Comparison of ENCODE assay signal across 1 cellular context in the genomic region with DNA sequence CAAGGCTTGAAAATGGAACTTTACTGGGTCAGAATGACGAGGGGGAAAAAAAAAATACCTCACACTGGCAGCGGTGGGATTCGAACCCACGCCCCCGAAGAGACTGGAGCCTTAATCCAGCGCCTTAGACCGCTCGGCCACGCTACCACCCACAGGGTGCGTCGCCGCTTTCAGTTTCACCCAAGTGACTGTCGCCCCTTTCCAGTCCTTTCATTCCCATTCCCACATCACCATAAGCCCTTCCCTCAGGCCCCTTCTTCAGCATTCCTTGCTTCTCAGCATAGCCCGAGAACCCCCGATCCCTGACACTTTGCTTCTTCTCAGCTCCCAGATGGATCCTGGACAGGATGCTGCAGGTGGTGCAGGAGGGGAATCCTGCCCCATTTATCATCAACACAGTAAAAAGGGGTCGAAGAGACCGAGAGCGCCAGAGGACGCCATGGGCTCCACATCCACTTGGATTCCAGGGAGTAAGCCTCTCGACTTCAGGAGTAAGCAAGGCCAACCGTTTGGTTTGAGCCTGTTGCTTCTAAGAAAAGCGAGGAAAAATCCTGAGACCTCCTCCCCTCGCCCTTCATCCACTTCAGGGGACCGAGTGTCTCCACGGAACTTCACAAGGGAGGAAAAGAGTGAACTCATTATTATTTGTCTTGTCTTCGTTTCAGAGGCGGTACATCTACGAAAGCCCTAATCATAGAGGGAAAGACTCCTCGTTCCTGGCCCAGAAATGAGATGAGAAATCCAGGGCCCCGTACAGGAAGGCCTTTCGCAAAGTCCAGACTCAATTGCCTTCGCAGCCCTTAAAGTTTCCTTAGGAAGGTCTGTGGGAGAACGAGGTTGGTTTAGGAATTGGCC.
TF ChIP-seq lines count a peak whose summit lies in the region.

No MANE protein-coding gene starts in this region.

TF ChIP-seq in H1, 55 proteins besides CTCF, POLR2A, EP300 and RAD21 (continued from another document):
- TF ChIP-seq RFX5 (IDR thresholded peaks at IDR 0.05; ENCODE audit: borderline replicate concordance, low read depth, low read length) (no peak), ZNF274 (IDR thresholded peaks at IDR 0.05; ENCODE audit: borderline replicate concordance, extremely low read depth, low read length) (no peak), RNF2 (IDR thresholded peaks at IDR 0.05; ENCODE audit: borderline replicate concordance, low read depth, low read length, missing control alignments, poor library complexity, severe bottlenecking) (no peak), PHF8 (conservative IDR thresholded peaks at IDR 0.05; ENCODE audit: low read depth, low read length) (no peak; the same call in 1 of the 2 replicates), HDAC6 (IDR thresholded peaks at IDR 0.05; ENCODE audit: low read depth, low read length) (no peak), CREB1 (IDR thresholded peaks at IDR 0.05) (peak; percentile 52; the same call in 1 of the 2 replicates), NANOG (IDR thresholded peaks at IDR 0.05; ENCODE audit: insufficient read depth, low read depth, low read length, poor library complexity, severe bottlenecking) (no peak), MAFK (IDR thresholded peaks at IDR 0.05; ENCODE audit: low read depth, low read length) (peak; percentile 35; the same call in 1 of the 2 replicates), YY1 (IDR thresholded peaks at IDR 0.05; ENCODE audit: low read depth, low read length) (no peak), ASH2L (IDR thresholded peaks at IDR 0.05; ENCODE audit: low read length) (peak; percentile 96), CBX5 (IDR thresholded peaks at IDR 0.05; ENCODE audit: low read depth, low read length) (no peak), SIN3A (conservative IDR thresholded peaks at IDR 0.05 in 1 of 2, IDR thresholded peaks at IDR 0.05 in 1 of 2; ENCODE audit: low read depth in 1 of 2, low read length in 2 of 2) (no peak), TCF12 (IDR thresholded peaks at IDR 0.05; ENCODE audit: low read depth, low read length) (no peak), SIX5 (IDR thresholded peaks at IDR 0.05; ENCODE audit: low read depth, low read length) (no peak), JUN (IDR thresholded peaks at IDR 0.05; ENCODE audit: low read depth, low read length) (no peak), RBBP5 (IDR thresholded peaks at IDR 0.05; ENCODE audit: borderline replicate concordance, low read depth, low read length) (peak; percentile 92), CHD2 (IDR thresholded peaks at IDR 0.05; ENCODE audit: low read length) (no peak), SP1 (IDR thresholded peaks at IDR 0.05; ENCODE audit: low read depth, low read length) (no peak), GABPA (IDR thresholded peaks at IDR 0.05; ENCODE audit: borderline replicate concordance, insufficient read depth, low read length) (no peak), SAP30 (IDR thresholded peaks at IDR 0.05; ENCODE audit: insufficient read depth, insufficient replicate concordance, low read length) (no peak), JUND (IDR thresholded peaks at IDR 0.05; ENCODE audit: low read length) (no peak), SP4 (IDR thresholded peaks at IDR 0.05; ENCODE audit: low read length) (no peak), SP2 (IDR thresholded peaks at IDR 0.05; ENCODE audit: low read length) (no peak), BCL11A (IDR thresholded peaks at IDR 0.05; ENCODE audit: low read depth in 2 of 2, low read length in 2 of 2) (no peak), EZH2 (IDR thresholded peaks at IDR 0.05; ENCODE audit: low read depth, low read length, severe bottlenecking) (no peak), HDAC2 (IDR thresholded peaks at IDR 0.05; ENCODE audit: borderline replicate concordance in 1 of 2, low read depth in 2 of 2, low read length in 2 of 2) (peak in 1 of 2 experiments; percentile 95; a peak in 1 of 4 replicates), SRF (IDR thresholded peaks at IDR 0.05; ENCODE audit: low read depth, low read length) (no peak), FOSL1 (IDR thresholded peaks at IDR 0.05; ENCODE audit: insufficient read depth, low read depth, low read length) (no peak), POLR2AphosphoS5 (IDR thresholded peaks at IDR 0.05; ENCODE audit: low read depth, low read length) (no peak), CEBPB (IDR thresholded peaks at IDR 0.05; ENCODE audit: low read depth, low read length) (peak; percentile 28; the same call in 1 of the 2 replicates), SIRT6 (IDR thresholded peaks at IDR 0.05; ENCODE audit: low read length) (no peak), TAF7 (optimal IDR thresholded peaks at IDR 0.05; ENCODE audit: borderline replicate concordance, low read depth, low read length) (no peak), KDM5A (IDR thresholded peaks at IDR 0.05; ENCODE audit: low read length) (no peak), BRCA1 (IDR thresholded peaks at IDR 0.05; ENCODE audit: low read depth, low read length) (no peak), POU5F1 (IDR thresholded peaks at IDR 0.05; ENCODE audit: low read depth, low read length) (no peak), CBX8 (IDR thresholded peaks at IDR 0.05; ENCODE audit: borderline replicate concordance, low read depth, low read length) (no peak), TEAD4 (IDR thresholded peaks at IDR 0.05; ENCODE audit: low read depth, low read length) (no peak), TAF1 (IDR thresholded peaks at IDR 0.05; ENCODE audit: low read depth, low read length) (no peak), SUZ12 (IDR thresholded peaks at IDR 0.05; ENCODE audit: low read length) (no peak), CTBP2 (IDR thresholded peaks at IDR 0.05; ENCODE audit: borderline replicate concordance, insufficient read depth, insufficient read length, low read length) (no peak), CHD1 (IDR thresholded peaks at IDR 0.05; ENCODE audit: low read depth, low read length) (no peak), BACH1 (IDR thresholded peaks at IDR 0.05; ENCODE audit: low read length) (no peak), KDM1A (IDR thresholded peaks at IDR 0.05; ENCODE audit: borderline replicate concordance, low read length) (peak; percentile 91), NRF1 (IDR thresholded peaks at IDR 0.05; ENCODE audit: low read depth, low read length) (no peak; the same call in 1 of the 2 replicates), KDM4A (IDR thresholded peaks at IDR 0.05; ENCODE audit: low read depth, low read length, severe bottlenecking) (peak; percentile 64), RXRA (IDR thresholded peaks at IDR 0.05; ENCODE audit: insufficient read depth, low read depth, low read length) (no peak), TBP (IDR thresholded peaks at IDR 0.05; ENCODE audit: low read depth, low read length) (peak; percentile 99)
- TF ChIP-seq, protein P1, sequence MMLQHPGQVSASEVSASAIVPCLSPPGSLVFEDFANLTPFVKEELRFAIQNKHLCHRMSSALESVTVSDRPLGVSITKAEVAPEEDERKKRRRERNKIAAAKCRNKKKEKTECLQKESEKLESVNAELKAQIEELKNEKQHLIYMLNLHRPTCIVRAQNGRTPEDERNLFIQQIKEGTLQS (IDR thresholded peaks at IDR 0.05; ENCODE audit: insufficient read depth, low read depth, low read length): no peak
- TF ChIP-seq, protein P2, sequence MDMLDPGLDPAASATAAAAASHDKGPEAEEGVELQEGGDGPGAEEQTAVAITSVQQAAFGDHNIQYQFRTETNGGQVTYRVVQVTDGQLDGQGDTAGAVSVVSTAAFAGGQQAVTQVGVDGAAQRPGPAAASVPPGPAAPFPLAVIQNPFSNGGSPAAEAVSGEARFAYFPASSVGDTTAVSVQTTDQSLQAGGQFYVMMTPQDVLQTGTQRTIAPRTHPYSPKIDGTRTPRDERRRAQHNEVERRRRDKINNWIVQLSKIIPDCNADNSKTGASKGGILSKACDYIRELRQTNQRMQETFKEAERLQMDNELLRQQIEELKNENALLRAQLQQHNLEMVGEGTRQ (IDR thresholded peaks at IDR 0.05; ENCODE audit: low read length): no peak
- TF ChIP-seq, protein P3, sequence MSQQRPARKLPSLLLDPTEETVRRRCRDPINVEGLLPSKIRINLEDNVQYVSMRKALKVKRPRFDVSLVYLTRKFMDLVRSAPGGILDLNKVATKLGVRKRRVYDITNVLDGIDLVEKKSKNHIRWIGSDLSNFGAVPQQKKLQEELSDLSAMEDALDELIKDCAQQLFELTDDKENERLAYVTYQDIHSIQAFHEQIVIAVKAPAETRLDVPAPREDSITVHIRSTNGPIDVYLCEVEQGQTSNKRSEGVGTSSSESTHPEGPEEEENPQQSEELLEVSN (IDR thresholded peaks at IDR 0.05): no peak
- TF ChIP-seq, protein P4, sequence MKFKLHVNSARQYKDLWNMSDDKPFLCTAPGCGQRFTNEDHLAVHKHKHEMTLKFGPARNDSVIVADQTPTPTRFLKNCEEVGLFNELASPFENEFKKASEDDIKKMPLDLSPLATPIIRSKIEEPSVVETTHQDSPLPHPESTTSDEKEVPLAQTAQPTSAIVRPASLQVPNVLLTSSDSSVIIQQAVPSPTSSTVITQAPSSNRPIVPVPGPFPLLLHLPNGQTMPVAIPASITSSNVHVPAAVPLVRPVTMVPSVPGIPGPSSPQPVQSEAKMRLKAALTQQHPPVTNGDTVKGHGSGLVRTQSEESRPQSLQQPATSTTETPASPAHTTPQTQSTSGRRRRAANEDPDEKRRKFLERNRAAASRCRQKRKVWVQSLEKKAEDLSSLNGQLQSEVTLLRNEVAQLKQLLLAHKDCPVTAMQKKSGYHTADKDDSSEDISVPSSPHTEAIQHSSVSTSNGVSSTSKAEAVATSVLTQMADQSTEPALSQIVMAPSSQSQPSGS (IDR thresholded peaks at IDR 0.05; ENCODE audit: low read length): 0 out of 2 replicates have a peak, but pooled peaks have one; percentile 15
- TF ChIP-seq, protein P5, sequence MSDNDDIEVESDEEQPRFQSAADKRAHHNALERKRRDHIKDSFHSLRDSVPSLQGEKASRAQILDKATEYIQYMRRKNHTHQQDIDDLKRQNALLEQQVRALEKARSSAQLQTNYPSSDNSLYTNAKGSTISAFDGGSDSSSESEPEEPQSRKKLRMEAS (IDR thresholded peaks at IDR 0.05): no peak
- TF ChIP-seq, protein P6, sequence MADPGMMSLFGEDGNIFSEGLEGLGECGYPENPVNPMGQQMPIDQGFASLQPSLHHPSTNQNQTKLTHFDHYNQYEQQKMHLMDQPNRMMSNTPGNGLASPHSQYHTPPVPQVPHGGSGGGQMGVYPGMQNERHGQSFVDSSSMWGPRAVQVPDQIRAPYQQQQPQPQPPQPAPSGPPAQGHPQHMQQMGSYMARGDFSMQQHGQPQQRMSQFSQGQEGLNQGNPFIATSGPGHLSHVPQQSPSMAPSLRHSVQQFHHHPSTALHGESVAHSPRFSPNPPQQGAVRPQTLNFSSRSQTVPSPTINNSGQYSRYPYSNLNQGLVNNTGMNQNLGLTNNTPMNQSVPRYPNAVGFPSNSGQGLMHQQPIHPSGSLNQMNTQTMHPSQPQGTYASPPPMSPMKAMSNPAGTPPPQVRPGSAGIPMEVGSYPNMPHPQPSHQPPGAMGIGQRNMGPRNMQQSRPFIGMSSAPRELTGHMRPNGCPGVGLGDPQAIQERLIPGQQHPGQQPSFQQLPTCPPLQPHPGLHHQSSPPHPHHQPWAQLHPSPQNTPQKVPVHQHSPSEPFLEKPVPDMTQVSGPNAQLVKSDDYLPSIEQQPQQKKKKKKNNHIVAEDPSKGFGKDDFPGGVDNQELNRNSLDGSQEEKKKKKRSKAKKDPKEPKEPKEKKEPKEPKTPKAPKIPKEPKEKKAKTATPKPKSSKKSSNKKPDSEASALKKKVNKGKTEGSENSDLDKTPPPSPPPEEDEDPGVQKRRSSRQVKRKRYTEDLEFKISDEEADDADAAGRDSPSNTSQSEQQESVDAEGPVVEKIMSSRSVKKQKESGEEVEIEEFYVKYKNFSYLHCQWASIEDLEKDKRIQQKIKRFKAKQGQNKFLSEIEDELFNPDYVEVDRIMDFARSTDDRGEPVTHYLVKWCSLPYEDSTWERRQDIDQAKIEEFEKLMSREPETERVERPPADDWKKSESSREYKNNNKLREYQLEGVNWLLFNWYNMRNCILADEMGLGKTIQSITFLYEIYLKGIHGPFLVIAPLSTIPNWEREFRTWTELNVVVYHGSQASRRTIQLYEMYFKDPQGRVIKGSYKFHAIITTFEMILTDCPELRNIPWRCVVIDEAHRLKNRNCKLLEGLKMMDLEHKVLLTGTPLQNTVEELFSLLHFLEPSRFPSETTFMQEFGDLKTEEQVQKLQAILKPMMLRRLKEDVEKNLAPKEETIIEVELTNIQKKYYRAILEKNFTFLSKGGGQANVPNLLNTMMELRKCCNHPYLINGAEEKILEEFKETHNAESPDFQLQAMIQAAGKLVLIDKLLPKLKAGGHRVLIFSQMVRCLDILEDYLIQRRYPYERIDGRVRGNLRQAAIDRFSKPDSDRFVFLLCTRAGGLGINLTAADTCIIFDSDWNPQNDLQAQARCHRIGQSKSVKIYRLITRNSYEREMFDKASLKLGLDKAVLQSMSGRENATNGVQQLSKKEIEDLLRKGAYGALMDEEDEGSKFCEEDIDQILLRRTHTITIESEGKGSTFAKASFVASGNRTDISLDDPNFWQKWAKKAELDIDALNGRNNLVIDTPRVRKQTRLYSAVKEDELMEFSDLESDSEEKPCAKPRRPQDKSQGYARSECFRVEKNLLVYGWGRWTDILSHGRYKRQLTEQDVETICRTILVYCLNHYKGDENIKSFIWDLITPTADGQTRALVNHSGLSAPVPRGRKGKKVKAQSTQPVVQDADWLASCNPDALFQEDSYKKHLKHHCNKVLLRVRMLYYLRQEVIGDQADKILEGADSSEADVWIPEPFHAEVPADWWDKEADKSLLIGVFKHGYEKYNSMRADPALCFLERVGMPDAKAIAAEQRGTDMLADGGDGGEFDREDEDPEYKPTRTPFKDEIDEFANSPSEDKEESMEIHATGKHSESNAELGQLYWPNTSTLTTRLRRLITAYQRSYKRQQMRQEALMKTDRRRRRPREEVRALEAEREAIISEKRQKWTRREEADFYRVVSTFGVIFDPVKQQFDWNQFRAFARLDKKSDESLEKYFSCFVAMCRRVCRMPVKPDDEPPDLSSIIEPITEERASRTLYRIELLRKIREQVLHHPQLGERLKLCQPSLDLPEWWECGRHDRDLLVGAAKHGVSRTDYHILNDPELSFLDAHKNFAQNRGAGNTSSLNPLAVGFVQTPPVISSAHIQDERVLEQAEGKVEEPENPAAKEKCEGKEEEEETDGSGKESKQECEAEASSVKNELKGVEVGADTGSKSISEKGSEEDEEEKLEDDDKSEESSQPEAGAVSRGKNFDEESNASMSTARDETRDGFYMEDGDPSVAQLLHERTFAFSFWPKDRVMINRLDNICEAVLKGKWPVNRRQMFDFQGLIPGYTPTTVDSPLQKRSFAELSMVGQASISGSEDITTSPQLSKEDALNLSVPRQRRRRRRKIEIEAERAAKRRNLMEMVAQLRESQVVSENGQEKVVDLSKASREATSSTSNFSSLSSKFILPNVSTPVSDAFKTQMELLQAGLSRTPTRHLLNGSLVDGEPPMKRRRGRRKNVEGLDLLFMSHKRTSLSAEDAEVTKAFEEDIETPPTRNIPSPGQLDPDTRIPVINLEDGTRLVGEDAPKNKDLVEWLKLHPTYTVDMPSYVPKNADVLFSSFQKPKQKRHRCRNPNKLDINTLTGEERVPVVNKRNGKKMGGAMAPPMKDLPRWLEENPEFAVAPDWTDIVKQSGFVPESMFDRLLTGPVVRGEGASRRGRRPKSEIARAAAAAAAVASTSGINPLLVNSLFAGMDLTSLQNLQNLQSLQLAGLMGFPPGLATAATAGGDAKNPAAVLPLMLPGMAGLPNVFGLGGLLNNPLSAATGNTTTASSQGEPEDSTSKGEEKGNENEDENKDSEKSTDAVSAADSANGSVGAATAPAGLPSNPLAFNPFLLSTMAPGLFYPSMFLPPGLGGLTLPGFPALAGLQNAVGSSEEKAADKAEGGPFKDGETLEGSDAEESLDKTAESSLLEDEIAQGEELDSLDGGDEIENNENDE (IDR thresholded peaks at IDR 0.05; ENCODE audit: insufficient replicate concordance, low read length): no peak
